Comparison of ENCODE assay signal across 16 cellular contexts in genomic region chr12:45704968-45705367, GRCh38.
"Had no signal": no experiment of that assay in that cellular context is flagged by ENCODE, and none has a peak within 500 bp of the region (broad histone marks: within the 10 kb centered on the region; RNA-seq: fewer than 3 reads in every experiment).

No MANE protein-coding gene starts in this region.

- H3K27ac Mint-ChIP-seq: stimulated activated effector memory CD8-positive, alpha-beta T cell treated with anti-CD3 and anti-CD28 coated beads, Interleukin-12 subunit alpha, Interleukin-12 subunit beta, amount 100 ng/mL, for 72 hours; stimulated activated naive CD8-positive, alpha-beta T cell treated with anti-CD3 and anti-CD28 coated beads, Interleukin-15, Interleukin-2, amounts not matched to agents 100 ng/mL and 50 ng/mL, for 24 hours had no signal

- DNase-seq: colonic mucosa; dermis blood vessel endothelial cell; effector CD4-positive, alpha-beta T cell; left lung; naive thymus-derived CD4-positive, alpha-beta T cell; posterior cingulate gyrus; stimulated activated CD4-positive, alpha-beta T cell treated with anti-CD3 and anti-CD28 coated beads, Interleukin-4, amount 100 ng/mL, for 1 hour; stimulated activated CD8-positive, alpha-beta memory T cell treated with anti-CD3 and anti-CD28 coated beads, Interleukin-4, amount 100 ng/mL, for 48 hours; tibial artery; upper lobe of right lung had no signal

- H3K27ac ChIP-seq: colonic mucosa, left lung, tibial artery, upper lobe of right lung, vagina had no signal

- H3K27me3 Mint-ChIP-seq: naive thymus-derived CD4-positive, alpha-beta T cell; stimulated activated naive CD8-positive, alpha-beta T cell treated with anti-CD3 and anti-CD28 coated beads, Interleukin-15, Interleukin-2, amounts not matched to agents 100 ng/mL and 50 ng/mL, for 24 hours had no signal

- H3K4me3 ChIP-seq: colonic mucosa, left lung, lung, tibial artery, upper lobe of right lung, vagina had no signal

- H3K36me3 Mint-ChIP-seq: stimulated activated effector memory CD8-positive, alpha-beta T cell treated with anti-CD3 and anti-CD28 coated beads, Interleukin-12 subunit alpha, Interleukin-12 subunit beta, amount 100 ng/mL, for 72 hours had no signal

- H3K4me3 Mint-ChIP-seq: naive thymus-derived CD4-positive, alpha-beta T cell; neural crest cell; stimulated activated effector memory CD8-positive, alpha-beta T cell treated with anti-CD3 and anti-CD28 coated beads, Interleukin-12 subunit alpha, Interleukin-12 subunit beta, amount 100 ng/mL, for 72 hours; stimulated activated naive CD8-positive, alpha-beta T cell treated with anti-CD3 and anti-CD28 coated beads, Interleukin-15, Interleukin-2, amounts not matched to agents 100 ng/mL and 50 ng/mL, for 24 hours had no signal

- ATAC-seq: esophagus mucosa; left lung; naive thymus-derived CD4-positive, alpha-beta T cell; stimulated activated effector memory CD8-positive, alpha-beta T cell treated with anti-CD3 and anti-CD28 coated beads, Interleukin-12 subunit alpha, Interleukin-12 subunit beta, amount 100 ng/mL, for 72 hours; upper lobe of right lung had no signal

- H3K4me1 ChIP-seq: colonic mucosa, tibial artery, upper lobe of right lung, vagina had no signal

- H3K27me3 ChIP-seq: colonic mucosa, left lung, tibial artery, upper lobe of right lung, vagina had no signal

- H3K9me3 Mint-ChIP-seq: neural crest cell; stimulated activated naive CD8-positive, alpha-beta T cell treated with anti-CD3 and anti-CD28 coated beads, Interleukin-15, Interleukin-2, amounts not matched to agents 100 ng/mL and 50 ng/mL, for 24 hours had no signal

- H3K36me3 ChIP-seq: colonic mucosa, left lung, tibial artery, upper lobe of right lung, vagina had no signal
